Comparison of ENCODE assay signal across 1 cellular context in the genomic region with DNA sequence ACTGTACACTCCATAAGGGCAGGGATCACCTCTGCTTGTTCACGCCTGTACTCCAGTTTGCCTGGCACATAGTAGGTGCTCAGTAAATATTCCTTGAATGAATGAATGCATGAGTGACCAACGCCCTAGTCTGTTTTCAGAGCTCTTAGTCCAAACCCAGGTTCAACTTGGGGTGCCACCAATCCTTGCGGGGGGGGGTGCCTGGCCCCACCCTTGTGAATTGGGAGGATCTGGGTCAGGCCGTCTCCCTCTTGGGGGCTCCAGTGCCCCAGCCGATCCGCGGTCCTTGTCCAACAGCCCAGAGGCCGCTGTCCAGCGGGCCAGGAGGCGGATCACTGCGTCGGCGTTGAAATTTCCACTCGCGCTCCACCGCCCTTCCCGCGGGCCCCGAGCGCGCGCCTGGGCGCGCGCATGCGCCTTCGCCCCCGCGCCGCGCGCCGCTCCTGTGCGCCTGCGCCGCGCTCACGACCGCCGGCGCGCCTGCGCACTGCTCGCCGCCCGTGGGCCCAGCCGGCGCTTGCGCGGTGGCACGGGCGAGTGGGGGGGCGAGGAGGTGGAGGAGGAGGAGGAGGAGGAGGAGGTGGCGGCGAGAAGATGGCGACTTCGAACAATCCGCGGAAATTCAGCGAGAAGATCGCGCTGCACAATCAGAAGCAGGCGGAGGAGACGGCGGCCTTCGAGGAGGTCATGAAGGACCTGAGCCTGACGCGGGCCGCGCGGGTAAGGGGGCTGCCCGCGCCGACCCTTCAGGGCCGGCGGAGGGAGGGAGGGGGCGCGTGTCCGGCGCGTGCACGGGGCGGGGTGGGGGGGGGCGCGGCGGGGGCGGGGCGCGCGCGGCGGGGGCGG.
TF ChIP-seq lines count a peak whose summit lies in the region.

TSS of gene CRTC1 (plus strand) at position 572 of the 846 bp plus-strand sequence. CDS start at position 595, 23 bp downstream.

TF ChIP-seq in H1, 55 proteins besides CTCF, POLR2A, EP300 and RAD21:
- TF ChIP-seq BACH1 (IDR thresholded peaks at IDR 0.05; ENCODE audit: low read length) (peak; percentile 65; the same call in 1 of the 2 replicates), PHF8 (conservative IDR thresholded peaks at IDR 0.05; ENCODE audit: low read depth, low read length) (peak; percentile 97), ASH2L (IDR thresholded peaks at IDR 0.05; ENCODE audit: low read length) (peak; percentile 70), SIN3A (conservative IDR thresholded peaks at IDR 0.05 in 1 of 2, IDR thresholded peaks at IDR 0.05 in 1 of 2; ENCODE audit: low read depth in 1 of 2, low read length in 2 of 2) (0 out of 4 replicates have a peak, but pooled peaks of 1 of the 2 experiments have one; percentile 28), EGR1 (IDR thresholded peaks at IDR 0.05; ENCODE audit: borderline replicate concordance, low read depth, low read length) (peak; percentile 55; the same call in 1 of the 2 replicates), YY1 (IDR thresholded peaks at IDR 0.05; ENCODE audit: low read depth, low read length) (peak; percentile 75), SP2 (IDR thresholded peaks at IDR 0.05; ENCODE audit: low read length) (no peak), KDM1A (IDR thresholded peaks at IDR 0.05; ENCODE audit: borderline replicate concordance, low read length) (0 out of 2 replicates have a peak, but pooled peaks have one; percentile 30), SP4 (IDR thresholded peaks at IDR 0.05; ENCODE audit: low read length) (no peak), RBBP5 (IDR thresholded peaks at IDR 0.05; ENCODE audit: borderline replicate concordance, low read depth, low read length) (peak; percentile 95), MAX (IDR thresholded peaks at IDR 0.05) (peak; percentile 8; the same call in 1 of the 2 replicates), NRF1 (IDR thresholded peaks at IDR 0.05; ENCODE audit: low read depth, low read length) (peak; percentile 95), EZH2 (IDR thresholded peaks at IDR 0.05; ENCODE audit: low read depth, low read length, severe bottlenecking) (peak; percentile 15), KDM4A (IDR thresholded peaks at IDR 0.05; ENCODE audit: low read depth, low read length, severe bottlenecking) (peak; percentile 39), TBP (IDR thresholded peaks at IDR 0.05; ENCODE audit: low read depth, low read length) (peak; percentile 27; the same call in 1 of the 2 replicates), TEAD4 (IDR thresholded peaks at IDR 0.05; ENCODE audit: low read depth, low read length) (no peak), POLR2AphosphoS5 (IDR thresholded peaks at IDR 0.05; ENCODE audit: low read depth, low read length) (peak; percentile 93), BRCA1 (IDR thresholded peaks at IDR 0.05; ENCODE audit: low read depth, low read length) (no peak), TAF1 (IDR thresholded peaks at IDR 0.05; ENCODE audit: low read depth, low read length) (peak; percentile 77)
- TF ChIP-seq, protein P1, sequence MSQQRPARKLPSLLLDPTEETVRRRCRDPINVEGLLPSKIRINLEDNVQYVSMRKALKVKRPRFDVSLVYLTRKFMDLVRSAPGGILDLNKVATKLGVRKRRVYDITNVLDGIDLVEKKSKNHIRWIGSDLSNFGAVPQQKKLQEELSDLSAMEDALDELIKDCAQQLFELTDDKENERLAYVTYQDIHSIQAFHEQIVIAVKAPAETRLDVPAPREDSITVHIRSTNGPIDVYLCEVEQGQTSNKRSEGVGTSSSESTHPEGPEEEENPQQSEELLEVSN (IDR thresholded peaks at IDR 0.05), result 0 out of 2 replicates have a peak, but pooled peaks have one; percentile 15
